ENCODE assay signal across 20 cellular contexts in the genomic region with DNA sequence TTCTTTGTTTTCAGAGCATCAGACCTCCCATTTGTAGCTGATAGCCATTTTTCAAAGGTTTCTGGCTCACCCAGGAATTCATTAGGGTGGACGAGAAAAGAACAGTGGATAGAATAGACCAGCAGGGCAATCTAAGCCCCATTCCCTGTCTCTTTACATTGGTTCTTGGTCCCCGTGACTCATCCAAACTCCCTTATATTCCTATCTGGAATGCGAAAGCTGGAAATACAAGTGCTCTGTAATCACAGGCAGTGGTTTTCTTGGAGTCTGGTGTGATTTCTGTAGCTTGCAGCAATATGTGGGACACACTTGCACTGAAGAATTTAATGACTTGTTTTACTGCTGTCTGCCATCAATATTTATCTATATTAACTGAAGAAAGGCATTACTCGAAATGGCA.
DNase-seq lines count a peak whose midpoint lies in the region; ATAC-seq and TF ChIP-seq lines count a peak whose summit lies in the region.
"Had no signal": no experiment of that assay in that cellular context is flagged by ENCODE, and none has a peak within 500 bp of the region (broad histone marks: within the 10 kb centered on the region; RNA-seq: fewer than 3 reads in every experiment).

No MANE protein-coding gene starts in this region.

- no peaks in the 10 kb centered on the region for H3K27me3 Mint-ChIP-seq in activated T-cell treated with anti-CD3 and anti-CD28 coated beads, Interleukin-2, amount 50 U/mL, for 72 hours (ENCODE audit: low read depth)
- H3K27me3 Mint-ChIP-seq: IgD-negative memory B cell had no signal

- H3K18ac ChIP-seq in mesendoderm (ENCODE audit: low read length) = no peak overlapping the region

- no peak for TF ChIP-seq EP300 in gastroesophageal sphincter (IDR thresholded peaks at IDR 0.05)

- peak; percentile 66 for DNase-seq in H4 (ENCODE audit: low spot score)
- peak; percentile 42 for DNase-seq in amniotic epithelial cell (ENCODE audit: low read depth)
- peak; percentile 7 for DNase-seq in mesendoderm
- no peak for DNase-seq in activated T-cell treated with anti-CD3 and anti-CD28 coated beads, Interleukin-2, amount 50 U/mL, for 72 hours
- no peak for DNase-seq in OCI-M2 (lab: John Stamatoyannopoulos, UW; ENCODE audit: unreplicated experiment)
- no peak for DNase-seq in H7
- DNase-seq: ACHN, DMS 273 treated with DMSO at 0.1 percent for 48 hours, DND-41, Karpas-422, NCI-H1436, NCI-H1930, NCI-H345, NCI-H524 treated with DMSO at 0.1 percent for 48 hours, SW 1271 had no signal

- no peak overlapping the region for H3K4ac ChIP-seq in mesendoderm (ENCODE audit: low read depth, low read length)

- no peaks in the 10 kb centered on the region for H3K36me3 Mint-ChIP-seq in activated T-cell treated with anti-CD3 and anti-CD28 coated beads, Interleukin-2, amount 50 U/mL, for 72 hours (ENCODE audit: insufficient read depth in 2 of 2)

- no peak for TF ChIP-seq CTCF in gastroesophageal sphincter (IDR thresholded peaks at IDR 0.05)

- no CpG with 5 or more reads among the region's 4 CpGs for WGBS in mesendoderm (ENCODE audit: extremely low coverage, insufficient coverage, low lambda C conversion rate)
- WGBS in gastroesophageal sphincter (ENCODE audit: low coverage in 1 of 2), 2 donors = 81 to 91% methylated on average over 4 of the region's 4 CpGs

- H3K27ac ChIP-seq in mesendoderm (ENCODE audit: low read depth, low read length) = no peak overlapping the region
- H3K27ac ChIP-seq in gastroesophageal sphincter = no peak overlapping the region
- H3K27ac ChIP-seq: HL-60 had no signal

- no peak overlapping the region for H3K23ac ChIP-seq in mesendoderm (ENCODE audit: low read length)

- no peak overlapping the region for H3K4me3 Mint-ChIP-seq in activated T-cell treated with anti-CD3 and anti-CD28 coated beads, Interleukin-2, amount 50 U/mL, for 72 hours
- H3K4me3 Mint-ChIP-seq: CD14-positive monocyte, IgD-negative memory B cell had no signal

- no peak for ATAC-seq in activated T-cell treated with anti-CD3 and anti-CD28 coated beads, Interleukin-2, amount 50 U/mL, for 72 hours (replicated peaks in 1 of 2)
- no peak for ATAC-seq in gastroesophageal sphincter
- ATAC-seq: GM12878 had no signal

- H3K27ac Mint-ChIP-seq in activated T-cell treated with anti-CD3 and anti-CD28 coated beads, Interleukin-2, amount 50 U/mL, for 72 hours = no peak overlapping the region
- H3K27ac Mint-ChIP-seq: CD14-positive monocyte, IgD-negative memory B cell had no signal

- no peak for TF ChIP-seq POLR2A in gastroesophageal sphincter (IDR thresholded peaks at IDR 0.05)

- no peak overlapping the region for H2BK120ac ChIP-seq in mesendoderm (ENCODE audit: low read depth, low read length)

- H3K9ac ChIP-seq in mesendoderm (ENCODE audit: low read length) = no peak overlapping the region

- H3K9me3 ChIP-seq in gastroesophageal sphincter = no peaks in the 10 kb centered on the region

- H2AK5ac ChIP-seq in mesendoderm (ENCODE audit: low read length) = no peak overlapping the region

- H3K79me2 ChIP-seq in mesendoderm (ENCODE audit: control insufficient read depth, insufficient read depth, low read length) = no peaks in the 10 kb centered on the region

- H3K56ac ChIP-seq in mesendoderm (ENCODE audit: low read length) = no peak overlapping the region

- H3K4me2 ChIP-seq in mesendoderm (ENCODE audit: low read length) = no peak overlapping the region

- no peak overlapping the region for H3K4me3 ChIP-seq in mesendoderm (ENCODE audit: low read length)
- no peak overlapping the region for H3K4me3 ChIP-seq in gastroesophageal sphincter
- H3K4me3 ChIP-seq in H7 (ENCODE audit: insufficient read depth, low read depth, low read length) = no peak overlapping the region
- H3K4me3 ChIP-seq: GM12878 had no signal

- H2BK5ac ChIP-seq in mesendoderm (ENCODE audit: low read length) = no peak overlapping the region

- H4K8ac ChIP-seq in mesendoderm (ENCODE audit: low read depth, low read length) = no peak overlapping the region

- H2BK15ac ChIP-seq in mesendoderm (replicated peaks; ENCODE audit: low read depth) = no peak overlapping the region

- no peaks in the 10 kb centered on the region for H3K79me1 ChIP-seq in mesendoderm (ENCODE audit: low read length)

- no peaks in the 10 kb centered on the region for H3K4me1 Mint-ChIP-seq in activated T-cell treated with anti-CD3 and anti-CD28 coated beads, Interleukin-2, amount 50 U/mL, for 72 hours (ENCODE audit: low read depth)

- no peaks in the 10 kb centered on the region for H3K4me1 ChIP-seq in mesendoderm (ENCODE audit: control insufficient read depth, low read depth, low read length)
- H3K4me1 ChIP-seq in gastroesophageal sphincter = no peaks in the 10 kb centered on the region

- no peaks in the 10 kb centered on the region for H3K9me3 Mint-ChIP-seq in activated T-cell treated with anti-CD3 and anti-CD28 coated beads, Interleukin-2, amount 50 U/mL, for 72 hours
- H3K9me3 Mint-ChIP-seq: CD14-positive monocyte had no signal

- no peaks in the 10 kb centered on the region for H3K27me3 ChIP-seq in mesendoderm (ENCODE audit: insufficient read depth, low read length, poor library complexity)
- H3K27me3 ChIP-seq in gastroesophageal sphincter = no peaks in the 10 kb centered on the region
- H3K27me3 ChIP-seq in H7 (ENCODE audit: control insufficient read depth, insufficient read depth, low read length) = no peaks in the 10 kb centered on the region

- H3K36me3 ChIP-seq in mesendoderm (ENCODE audit: control insufficient read depth, insufficient read depth, low read length) (no peaks in the 10 kb centered on the region), gastroesophageal sphincter (no peaks in the 10 kb centered on the region), H7 (replicated peaks; ENCODE audit: control insufficient read depth, insufficient read depth, low read length) (no peaks in the 10 kb centered on the region)

- H4K5ac ChIP-seq in mesendoderm (ENCODE audit: low read length) = no peak overlapping the region

Comparison
In these comparisons a context has a peak if more than half of its experiments do, and no peak if none do; other contexts are left out.
1. DNase-seq: peak in H4 (single experiment), amniotic epithelial cell (single experiment) and mesendoderm (single experiment); none in activated T-cell treated with anti-CD3 and anti-CD28 coated beads, Interleukin-2, amount 50 U/mL, for 72 hours (0 of 2), OCI-M2 (single experiment) and H7 (single experiment).